Comparison of ENCODE assay signal across 8 cellular contexts in genomic region chr9:136363606-136364368, GRCh38. TPM values are rescaled to one million over a fixed set of nuclear protein-coding genes. Genes with fewer than 3 reads are reported as not detected.
DNase-seq lines count a peak whose midpoint lies in the region; ATAC-seq and TF ChIP-seq lines count a peak whose summit lies in the region.

DNLZ (minus strand) TSS chr9:136363744; CDS start chr9:136363714, 30 bp downstream.

- 12% methylated on average over 44 of the region's 83 CpGs; no CpG with 5 or more reads in 1 of the 2 donors for WGBS in thyroid gland, 2 donors

- no peaks in the 10 kb centered on the region for H3K79me2 ChIP-seq in parathyroid adenoma

- H3K4me3 ChIP-seq in MG63: peak within 1 kb of the TSS; percentile 68
- peak within 1 kb of the TSS; percentile 65 for H3K4me3 ChIP-seq in parathyroid adenoma (ENCODE audit: low read depth, low read length)
- peak within 1 kb of the TSS; percentile 76 to 86 (median 85) for H3K4me3 ChIP-seq in thyroid gland (replicated peaks in 1 of 3)

- peak; percentile 81 to 82 for ATAC-seq in activated naive CD4-positive, alpha-beta T cell treated with anti-CD3 and anti-CD28 coated beads, Interleukin-2, amount 50 U/mL, for 72 hours

- DNase-seq in GM10266 (ENCODE audit: extremely low spot score): peak; percentile 99
- peak; percentile 75 for DNase-seq in HCEC 1CT
- peak; percentile 80 for DNase-seq in MG63
- peak; percentile 71 for DNase-seq in SKM-1 treated with dmso at 0.1 percent for 144 hours (lab: John Stamatoyannopoulos, UW; ENCODE audit: unreplicated experiment)
- peak; percentile 89 to 92 for DNase-seq in activated naive CD4-positive, alpha-beta T cell treated with anti-CD3 and anti-CD28 coated beads, Interleukin-2, amount 50 U/mL, for 72 hours (ENCODE audit: low spot score in 2 of 2)
- peak; percentile 92 for DNase-seq in glutamatergic neuron
- DNase-seq in thyroid gland: peak; percentile 82 to 85

- peak within 1 kb of the TSS; percentile 85 for H3K4me3 Mint-ChIP-seq in glutamatergic neuron (ENCODE audit: unreplicated experiment)

- H3K27ac Mint-ChIP-seq in activated naive CD4-positive, alpha-beta T cell treated with anti-CD3 and anti-CD28 coated beads, Interleukin-2, amount 50 U/mL, for 72 hours: peak within 1 kb of the TSS; percentile 75 to 88
- H3K27ac Mint-ChIP-seq in glutamatergic neuron (ENCODE audit: unreplicated experiment): peak within 1 kb of the TSS; percentile 83

- no peaks in the 10 kb centered on the region for H3K27me3 ChIP-seq in MG63
- no peaks in the 10 kb centered on the region for H3K27me3 ChIP-seq in parathyroid adenoma (ENCODE audit: control insufficient read depth, insufficient read depth, low read length)
- H3K27me3 ChIP-seq in thyroid gland: no peaks in the 10 kb centered on the region

- no peak within 1 kb of the TSS for H3K9ac ChIP-seq in parathyroid adenoma

- H3K36me3 Mint-ChIP-seq in activated naive CD4-positive, alpha-beta T cell treated with anti-CD3 and anti-CD28 coated beads, Interleukin-2, amount 50 U/mL, for 72 hours: no peaks in the 10 kb centered on the region
- no peaks in the 10 kb centered on the region for H3K36me3 Mint-ChIP-seq in glutamatergic neuron (ENCODE audit: unreplicated experiment)

- TF ChIP-seq CTCF in GM10266 (IDR thresholded peaks at IDR 0.05; ENCODE audit: control insufficient read depth, insufficient read depth, low read depth, missing control alignments) (peak; percentile 98), glutamatergic neuron (IDR thresholded peaks at IDR 0.05; ENCODE audit: partially characterized antibody, unreplicated experiment) (peak; percentile 99), parathyroid adenoma (IDR thresholded peaks at IDR 0.05) (peak; percentile 92), thyroid gland (IDR thresholded peaks at IDR 0.05) (peak; percentile 49 to 100 (median 99))

- peak within 1 kb of the TSS; percentile 62 for H3K27ac ChIP-seq in parathyroid adenoma
- H3K27ac ChIP-seq in thyroid gland: peak within 1 kb of the TSS; percentile 52 to 76 (median 65)

- peaks cover 6% of the 10 kb centered on the region for H3K36me3 ChIP-seq in MG63
- no peaks in the 10 kb centered on the region for H3K36me3 ChIP-seq in parathyroid adenoma (ENCODE audit: control insufficient read depth, insufficient read depth, low read length)
- no peaks in the 10 kb centered on the region for H3K36me3 ChIP-seq in thyroid gland

- H3K9me3 Mint-ChIP-seq in activated naive CD4-positive, alpha-beta T cell treated with anti-CD3 and anti-CD28 coated beads, Interleukin-2, amount 50 U/mL, for 72 hours: no peaks in the 10 kb centered on the region
- peaks cover 13% of the 10 kb centered on the region for H3K9me3 Mint-ChIP-seq in glutamatergic neuron (ENCODE audit: unreplicated experiment)

- peak within 1 kb of the TSS; percentile 66 for H2AFZ ChIP-seq in parathyroid adenoma

- peak in 1 of 2 donors; percentile 62 for TF ChIP-seq POLR2A in thyroid gland (IDR thresholded peaks at IDR 0.05)

- intact Hi-C loops in thyroid gland (cut with DNase I): loop anchor here (10.0 kb wide), 1 partner anchor 239 kb away; no protein-coding TSS in a partner anchor

- H3K4me2 ChIP-seq in parathyroid adenoma (ENCODE audit: low read length): peak within 1 kb of the TSS; percentile 77

- H3K4me1 Mint-ChIP-seq in glutamatergic neuron (ENCODE audit: low read depth, unreplicated experiment): peaks cover 4% of the 10 kb centered on the region

- peaks cover 3% of the 10 kb centered on the region for H3K4me1 ChIP-seq in parathyroid adenoma
- H3K4me1 ChIP-seq in thyroid gland: peaks cover 8 to 15% of the 10 kb centered on the region in 2 donors

- H3K9me3 ChIP-seq in MG63 (no peaks in the 10 kb centered on the region), parathyroid adenoma (ENCODE audit: control insufficient read depth, low read length) (no peaks in the 10 kb centered on the region), thyroid gland (no peaks in the 10 kb centered on the region)

- peaks cover 14% of the 10 kb centered on the region for H3K27me3 Mint-ChIP-seq in glutamatergic neuron (ENCODE audit: unreplicated experiment)

RNA-seq across cellular contexts. Expression of gene DNLZ, which starts in this region (rescaled TPM):
- 15.2 and 47.9 TPM in 2 replicates for total RNA-seq in MG63 (2014; rRNA removed; shearing (Covaris generic); ENCODE audit: low replicate concordance)
- 10 to 100 TPM; 10.6 to 15.6 TPM for total RNA-seq in activated naive CD4-positive, alpha-beta T cell treated with anti-CD3 and anti-CD28 coated beads, Interleukin-2, amount 50 U/mL, for 72 hours
- total RNA-seq in glutamatergic neuron (ENCODE audit: unreplicated experiment) (16.5 TPM), thyroid gland (10 to 100 TPM; 16.2 to 58.4 (median 23.1) TPM)

Comparison
In these comparisons a context has a peak if more than half of its experiments do, and no peak if none do; other contexts are left out.
1. Peak in every context shown above with its lines: DNase-seq, ATAC-seq, H3K4me3 ChIP-seq and H3K27ac ChIP-seq.